In genomic region chr10:101301111-101301731, GRCh38 we compare ENCODE assay signal across 8 cellular contexts. TPM values are rescaled to one million over a fixed set of nuclear protein-coding genes. Genes with fewer than 3 reads are reported as not detected.
A peak's percentile ranks its signal among the peaks of the same experiment; 100 is the strongest.
DNase-seq lines count a peak whose midpoint lies in the region; ATAC-seq and TF ChIP-seq lines count a peak whose summit lies in the region.

No MANE protein-coding gene starts in this region.

- no peaks in the 10 kb centered on the region for H3K4me1 Mint-ChIP-seq in activated CD8-positive, alpha-beta memory T cell treated with anti-CD3 and anti-CD28 coated beads, Interleukin-2, amount 10 ng/mL, durations not matched to agents 7 days and 5 days
- peaks cover 2% of the 10 kb centered on the region for H3K4me1 Mint-ChIP-seq in activated CD4-positive, alpha-beta T cell treated with anti-CD3 and anti-CD28 coated beads, Interleukin-2, amount 10 ng/mL, durations not matched to agents 24 days and 14 days

- WGBS in lower leg skin, 2 donors: 32 to 41% methylated on average over 2 of the region's 2 CpGs

- H3K4me1 ChIP-seq in foreskin keratinocyte: no peaks in the 10 kb centered on the region

- no peak for TF ChIP-seq POLR2A in lower leg skin (IDR thresholded peaks at IDR 0.05)

- TF ChIP-seq CTCF in foreskin keratinocyte (conservative IDR thresholded peaks at IDR 0.05) (peak; percentile 93), lower leg skin (IDR thresholded peaks at IDR 0.05) (no peak)

- DNase-seq in activated CD8-positive, alpha-beta memory T cell treated with anti-CD3 and anti-CD28 coated beads, Interleukin-2, amount 10 ng/mL, durations not matched to agents 7 days and 5 days: peak; percentile 65
- no peak for DNase-seq in activated CD8-positive, alpha-beta memory T cell treated with anti-CD3 and anti-CD28 coated beads for 24 hours
- DNase-seq in NCI-H1694 treated with DMSO at 0.1 percent for 48 hours (lab: John Stamatoyannopoulos, UW): peak; percentile 53
- peak; percentile 77 for DNase-seq in activated CD4-positive, alpha-beta T cell treated with anti-CD3 and anti-CD28 coated beads, Interleukin-2, amount 10 ng/mL, durations not matched to agents 24 days and 14 days
- peak; percentile 20 to 66 for DNase-seq in foreskin keratinocyte
- peak; percentile 51 for DNase-seq in stimulated activated CD4-positive, alpha-beta T cell treated with anti-CD3 and anti-CD28 coated beads, Interleukin-1b, Interleukin-23, amount 100 ng/mL, for 48 hours
- DNase-seq in lower leg skin (ENCODE audit: low spot score in 2 of 2): no peak

- CTCF ChIA-PET in activated CD8-positive, alpha-beta memory T cell treated with anti-CD3 and anti-CD28 coated beads, Interleukin-2, amount 10 ng/mL, durations not matched to agents 7 days and 5 days (lab: Charles Lee): interaction anchor here (0.7 to 4.2 kb wide), 15 partner anchors 8 to 272 kb away, joined by 3 to 17 read pairs (median 4); no protein-coding TSS in a partner anchor

- peaks cover 23% of the 10 kb centered on the region for H3K27me3 ChIP-seq in foreskin keratinocyte

- H3K9me3 Mint-ChIP-seq in activated CD8-positive, alpha-beta memory T cell treated with anti-CD3 and anti-CD28 coated beads, Interleukin-2, amount 10 ng/mL, durations not matched to agents 7 days and 5 days (ENCODE audit: low read depth): no peaks in the 10 kb centered on the region
- no peaks in the 10 kb centered on the region for H3K9me3 Mint-ChIP-seq in activated CD4-positive, alpha-beta T cell treated with anti-CD3 and anti-CD28 coated beads, Interleukin-2, amount 10 ng/mL, durations not matched to agents 24 days and 14 days

- H3K27ac Mint-ChIP-seq in activated CD8-positive, alpha-beta memory T cell treated with anti-CD3 and anti-CD28 coated beads, Interleukin-2, amount 10 ng/mL, durations not matched to agents 7 days and 5 days: no peak overlapping the region
- H3K27ac Mint-ChIP-seq in activated CD4-positive, alpha-beta T cell treated with anti-CD3 and anti-CD28 coated beads, Interleukin-2, amount 10 ng/mL, durations not matched to agents 24 days and 14 days: no peak overlapping the region

- no peaks in the 10 kb centered on the region for H3K36me3 Mint-ChIP-seq in activated CD8-positive, alpha-beta memory T cell treated with anti-CD3 and anti-CD28 coated beads, Interleukin-2, amount 10 ng/mL, durations not matched to agents 7 days and 5 days
- no peaks in the 10 kb centered on the region for H3K36me3 Mint-ChIP-seq in activated CD4-positive, alpha-beta T cell treated with anti-CD3 and anti-CD28 coated beads, Interleukin-2, amount 10 ng/mL, durations not matched to agents 24 days and 14 days (ENCODE audit: low read depth)

- no peak overlapping the region for H3K4me3 ChIP-seq in lower leg skin (ENCODE audit: low read depth, poor library complexity, severe bottlenecking)

- H3K27ac ChIP-seq in foreskin keratinocyte: no peak overlapping the region

- peaks cover 45% of the 10 kb centered on the region for H3K27me3 Mint-ChIP-seq in activated CD8-positive, alpha-beta memory T cell treated with anti-CD3 and anti-CD28 coated beads, Interleukin-2, amount 10 ng/mL, durations not matched to agents 7 days and 5 days
- peaks cover 31% of the 10 kb centered on the region for H3K27me3 Mint-ChIP-seq in activated CD4-positive, alpha-beta T cell treated with anti-CD3 and anti-CD28 coated beads, Interleukin-2, amount 10 ng/mL, durations not matched to agents 24 days and 14 days

- H3K4me3 Mint-ChIP-seq in activated CD8-positive, alpha-beta memory T cell treated with anti-CD3 and anti-CD28 coated beads, Interleukin-2, amount 10 ng/mL, durations not matched to agents 7 days and 5 days: no peak overlapping the region
- no peak overlapping the region for H3K4me3 Mint-ChIP-seq in activated CD4-positive, alpha-beta T cell treated with anti-CD3 and anti-CD28 coated beads, Interleukin-2, amount 10 ng/mL, durations not matched to agents 24 days and 14 days

- ATAC-seq in activated CD8-positive, alpha-beta memory T cell treated with anti-CD3 and anti-CD28 coated beads, Interleukin-2, amount 10 ng/mL, durations not matched to agents 7 days and 5 days: peak; percentile 65
- ATAC-seq in foreskin keratinocyte (peak; percentile 79), GM21526 (IDR thresholded peaks at IDR 0.05; ENCODE audit: low FRiP score, unreplicated experiment) (no peak)

- intact Hi-C loops in activated CD4-positive, alpha-beta T cell treated with anti-CD3 and anti-CD28 coated beads, Interleukin-2, amount 10 ng/mL, durations not matched to agents 24 days and 14 days (cut with micrococcal nuclease): loop anchor here (1.0 to 2.0 kb wide), 3 partner anchors 141 to 269 kb away; no protein-coding TSS in a partner anchor
- intact Hi-C loops in lower leg skin (cut with DNase I; ENCODE audit: low total_unique reads): loop anchor here (10.0 kb wide), 1 partner anchor 144 kb away; no protein-coding TSS in a partner anchor

RNA-seq across cellular contexts. Expression of gene BTRC, which starts 52.7 kb away (rescaled TPM):
- 10 to 100 TPM; 10.9 to 13.8 TPM for total RNA-seq in activated CD8-positive, alpha-beta memory T cell treated with anti-CD3 and anti-CD28 coated beads, Interleukin-2, amount 10 ng/mL, durations not matched to agents 7 days and 5 days
- total RNA-seq in activated CD4-positive, alpha-beta T cell treated with anti-CD3 and anti-CD28 coated beads, Interleukin-2, amount 10 ng/mL, durations not matched to agents 24 days and 14 days: 16.2 and 19.0 TPM in 2 replicates
- total RNA-seq in foreskin keratinocyte: 9.8 and 12.6 TPM in 2 replicates
- polyA plus RNA-seq in foreskin keratinocyte: 4.2 and 4.6 TPM in 2 replicates
- total RNA-seq in lower leg skin: 10 to 100 TPM; 14.7 to 23.0 (median 16.8) TPM

Comparison
In these comparisons a context has a peak if more than half of its experiments do, and no peak if none do; other contexts are left out.
1. DNase-seq: peak in activated CD8-positive, alpha-beta memory T cell treated with anti-CD3 and anti-CD28 coated beads, Interleukin-2, amount 10 ng/mL, durations not matched to agents 7 days and 5 days (single experiment), NCI-H1694 treated with DMSO at 0.1 percent for 48 hours (single experiment), activated CD4-positive, alpha-beta T cell treated with anti-CD3 and anti-CD28 coated beads, Interleukin-2, amount 10 ng/mL, durations not matched to agents 24 days and 14 days (single experiment), foreskin keratinocyte (2 of 2) and stimulated activated CD4-positive, alpha-beta T cell treated with anti-CD3 and anti-CD28 coated beads, Interleukin-1b, Interleukin-23, amount 100 ng/mL, for 48 hours (single experiment); none in activated CD8-positive, alpha-beta memory T cell treated with anti-CD3 and anti-CD28 coated beads for 24 hours (single experiment) and lower leg skin (0 of 2).